20 cellular contexts compared by ENCODE assay signal in the genomic region with DNA sequence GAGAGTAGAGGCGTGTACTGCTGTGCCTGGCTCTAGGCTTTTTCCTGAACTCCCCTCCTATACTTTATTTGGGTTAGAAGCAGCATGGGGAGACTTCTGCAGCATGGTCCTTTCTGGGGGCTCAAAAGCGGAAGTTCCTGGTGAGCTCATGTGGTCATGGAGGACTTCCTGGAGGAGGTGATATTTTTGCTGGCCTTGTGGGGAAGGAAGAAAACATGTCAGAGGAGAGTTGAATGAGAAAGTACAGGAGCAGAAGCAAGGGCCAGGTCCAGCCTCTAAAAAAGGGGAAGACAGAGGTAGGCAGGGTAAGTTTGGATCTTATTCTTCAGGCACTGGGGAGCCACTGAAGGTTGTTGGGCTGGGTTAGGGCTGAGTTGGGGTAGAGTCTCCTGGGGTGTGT.
"Had no signal": no experiment of that assay in that cellular context is flagged by ENCODE, and none has a peak within 500 bp of the region (broad histone marks: within the 10 kb centered on the region; RNA-seq: fewer than 3 reads in every experiment).

No MANE protein-coding gene starts in this region.

- H3K9me3 Mint-ChIP-seq: activated CD4-positive, alpha-beta memory T cell treated with anti-CD3 and anti-CD28 coated beads for 36 hours; activated naive CD4-positive, alpha-beta T cell treated with anti-CD3 and anti-CD28 coated beads for 36 hours; activated naive CD8-positive, alpha-beta T cell treated with anti-CD3 and anti-CD28 coated beads, Interleukin-2, amount 50 U/mL, for 24 hours; activated T-helper 2 cell treated with anti-CD3 and anti-CD28 coated beads, Interferon-gamma antibody, Interleukin-2, Interleukin-4, amounts not matched to agents 10 μg/mL and 5 μg/mL and 100 μg/mL, durations not matched to agents 14 hours and 24 hours and 36 hours; dendritic cell treated with granulocyte-macrophage colony-stimulating factor and Interleukin-4, amounts not matched to agents 40 ng/mL and 50 ng/mL, for 4 days had no signal

- H3K4me1 Mint-ChIP-seq: activated CD4-positive, alpha-beta T cell treated with anti-CD3 and anti-CD28 coated beads for 36 hours; activated naive CD8-positive, alpha-beta T cell treated with anti-CD3 and anti-CD28 coated beads, Interleukin-2, amount 50 U/mL, for 24 hours had no signal

- H3K27ac ChIP-seq: epithelial cell of prostate, heart right ventricle, parathyroid adenoma, uterus, VCaP had no signal

- H3K4me1 ChIP-seq: parathyroid adenoma, uterus had no signal

- H3K4me3 Mint-ChIP-seq: activated CD4-positive, alpha-beta memory T cell treated with anti-CD3 and anti-CD28 coated beads for 36 hours; activated CD4-positive, alpha-beta T cell treated with anti-CD3 and anti-CD28 coated beads for 36 hours; activated CD8-positive, alpha-beta memory T cell treated with anti-CD3 and anti-CD28 coated beads, Interleukin-2, amount 10 ng/mL, durations not matched to agents 7 days and 5 days; activated naive CD4-positive, alpha-beta T cell treated with anti-CD3 and anti-CD28 coated beads for 36 hours; activated naive CD8-positive, alpha-beta T cell treated with anti-CD3 and anti-CD28 coated beads, Interleukin-2, amount 50 U/mL, for 24 hours; dendritic cell treated with granulocyte-macrophage colony-stimulating factor and Interleukin-4, amounts not matched to agents 40 ng/mL and 50 ng/mL, for 4 days had no signal

- H3K27me3 ChIP-seq: heart right ventricle, uterus had no signal

- H2AFZ ChIP-seq: parathyroid adenoma had no signal

- H3K4me3 ChIP-seq: heart right ventricle, uterus had no signal

- ATAC-seq: activated CD4-positive, alpha-beta T cell treated with anti-CD3 and anti-CD28 coated beads for 36 hours; activated CD8-positive, alpha-beta memory T cell treated with anti-CD3 and anti-CD28 coated beads, Interleukin-2, amount 10 ng/mL, durations not matched to agents 7 days and 5 days; activated naive CD8-positive, alpha-beta T cell treated with anti-CD3 and anti-CD28 coated beads, Interleukin-2, amount 50 U/mL, for 24 hours; heart right ventricle; left lobe of liver had no signal

- H3K27me3 Mint-ChIP-seq: activated CD4-positive, alpha-beta memory T cell treated with anti-CD3 and anti-CD28 coated beads for 36 hours; activated CD4-positive, alpha-beta T cell treated with anti-CD3 and anti-CD28 coated beads for 36 hours; activated CD8-positive, alpha-beta memory T cell treated with anti-CD3 and anti-CD28 coated beads, Interleukin-2, amount 10 ng/mL, durations not matched to agents 7 days and 5 days; activated naive CD8-positive, alpha-beta T cell treated with anti-CD3 and anti-CD28 coated beads, Interleukin-2, amount 50 U/mL, for 24 hours; dendritic cell treated with granulocyte-macrophage colony-stimulating factor and Interleukin-4, amounts not matched to agents 40 ng/mL and 50 ng/mL, for 4 days had no signal

- H3K9me3 ChIP-seq: heart right ventricle, uterus had no signal

- H3K79me2 ChIP-seq: parathyroid adenoma had no signal

- H3K27ac Mint-ChIP-seq: activated CD4-positive, alpha-beta memory T cell treated with anti-CD3 and anti-CD28 coated beads for 36 hours; activated CD4-positive, alpha-beta T cell treated with anti-CD3 and anti-CD28 coated beads for 36 hours; activated CD8-positive, alpha-beta memory T cell treated with anti-CD3 and anti-CD28 coated beads, Interleukin-2, amount 10 ng/mL, durations not matched to agents 7 days and 5 days; activated naive CD4-positive, alpha-beta T cell treated with anti-CD3 and anti-CD28 coated beads for 36 hours; activated naive CD8-positive, alpha-beta T cell treated with anti-CD3 and anti-CD28 coated beads, Interleukin-2, amount 50 U/mL, for 24 hours; activated T-helper 2 cell treated with anti-CD3 and anti-CD28 coated beads, Interferon-gamma antibody, Interleukin-2, Interleukin-4, amounts not matched to agents 10 μg/mL and 5 μg/mL and 100 μg/mL, durations not matched to agents 14 hours and 24 hours and 36 hours; dendritic cell treated with granulocyte-macrophage colony-stimulating factor and Interleukin-4, amounts not matched to agents 40 ng/mL and 50 ng/mL, for 4 days had no signal

- DNase-seq: activated CD4-positive, alpha-beta memory T cell treated with anti-CD3 and anti-CD28 coated beads for 36 hours; activated CD4-positive, alpha-beta T cell treated with anti-CD3 and anti-CD28 coated beads for 36 hours; activated CD8-positive, alpha-beta memory T cell treated with anti-CD3 and anti-CD28 coated beads, Interleukin-2, amount 10 ng/mL, durations not matched to agents 7 days and 5 days; activated naive CD4-positive, alpha-beta T cell treated with anti-CD3 and anti-CD28 coated beads for 36 hours; activated naive CD8-positive, alpha-beta T cell treated with anti-CD3 and anti-CD28 coated beads, Interleukin-2, amount 50 U/mL, for 24 hours; activated T-cell treated with anti-CD3 and anti-CD28 coated beads, Interleukin-2, amount 50 U/mL, for 1 hour; aorta; cerebellar nuclear complex; effector memory CD4-positive, alpha-beta T cell; heart right ventricle; islet precursor cell; midbrain; stimulated activated CD4-positive, alpha-beta T cell treated with anti-CD3 and anti-CD28 coated beads, Interleukin-1b, Interleukin-23, amount 100 ng/mL, for 48 hours; uterus had no signal

- H3K36me3 ChIP-seq: uterus had no signal

- H3K36me3 Mint-ChIP-seq: activated CD8-positive, alpha-beta memory T cell treated with anti-CD3 and anti-CD28 coated beads, Interleukin-2, amount 10 ng/mL, durations not matched to agents 7 days and 5 days had no signal
